In genomic region chr3:112391648-112392047, GRCh38 we compare ENCODE assay signal across 7 cellular contexts. TPM values are rescaled to one million over a fixed set of nuclear protein-coding genes. Genes with fewer than 3 reads are reported as not detected.
DNase-seq lines count a peak whose midpoint lies in the region; ATAC-seq and TF ChIP-seq lines count a peak whose summit lies in the region.

No MANE protein-coding gene starts in this region.

- H3K9me3 ChIP-seq in hepatocyte (ENCODE audit: low read depth): no peaks in the 10 kb centered on the region
- H3K9me3 ChIP-seq in Peyer's patch: no peaks in the 10 kb centered on the region

- H4K20me1 ChIP-seq in hepatocyte (ENCODE audit: insufficient read depth, poor library complexity, severe bottlenecking): no peaks in the 10 kb centered on the region

- no peak for TF ChIP-seq POLR2A in Peyer's patch (IDR thresholded peaks at IDR 0.05)

- H3K27ac ChIP-seq in hepatocyte (peak overlapping the region; percentile 93), Peyer's patch (peak overlapping the region in 2 of 4 donors; percentile 1 to 64)

- no peak overlapping the region for H3K4me3 Mint-ChIP-seq in activated B cell treated with CpG ODN at 0.5 μM for 24 hours
- H3K4me3 Mint-ChIP-seq in stimulated activated memory B cell treated with anti-CD40 and anti-IgM and Interleukin-4, amounts not matched to agents 10 μg/mL and 1 μg/mL and 100 μg/mL, for 72 hours: no peak overlapping the region

- H3K27me3 ChIP-seq in hepatocyte (no peaks in the 10 kb centered on the region), Peyer's patch (no peaks in the 10 kb centered on the region)

- DNase-seq in activated B cell treated with CpG ODN at 0.5 μM for 24 hours: no peak
- DNase-seq in hepatocyte (ENCODE audit: low spot score): no peak
- DNase-seq in stimulated activated CD4-positive, alpha-beta T cell treated with anti-CD3 and anti-CD28 coated beads, Interleukin-15, amount 100 ng/mL, for 24 hours: no peak
- DNase-seq in Peyer's patch: no peak

- H3K4me2 ChIP-seq in hepatocyte: peak overlapping the region; percentile 36

- H3K9me2 ChIP-seq in hepatocyte (replicated peaks; ENCODE audit: insufficient read depth): no peaks in the 10 kb centered on the region

- TF ChIP-seq CTCF in activated B cell treated with CpG ODN at 0.5 μM for 24 hours (IDR thresholded peaks at IDR 0.05) (no peak), hepatocyte (IDR thresholded peaks at IDR 0.05; ENCODE audit: poor library complexity) (no peak), Peyer's patch (IDR thresholded peaks at IDR 0.05) (no peak)

- no peak overlapping the region for H3K4me3 ChIP-seq in hepatocyte
- no peak overlapping the region for H3K4me3 ChIP-seq in Peyer's patch

- intact Hi-C loops in activated B cell treated with CpG ODN at 0.5 μM for 24 hours (cut with micrococcal nuclease): loop anchor here (2.0 to 5.0 kb wide), 3 partner anchors 13 to 36 kb away; no protein-coding TSS in a partner anchor

- H3K4me1 Mint-ChIP-seq in activated B cell treated with CpG ODN at 0.5 μM for 24 hours: peaks cover 42% of the 10 kb centered on the region
- peaks cover 25% of the 10 kb centered on the region for H3K4me1 Mint-ChIP-seq in stimulated activated memory B cell treated with anti-CD40 and anti-IgM and Interleukin-4, amounts not matched to agents 10 μg/mL and 1 μg/mL and 100 μg/mL, for 72 hours

- CTCF ChIA-PET in activated B cell treated with CpG ODN at 0.5 μM for 24 hours (lab: Charles Lee): no interaction called here

- H3K27ac Mint-ChIP-seq in activated B cell treated with CpG ODN at 0.5 μM for 24 hours: peak overlapping the region; percentile 78
- H3K27ac Mint-ChIP-seq in stimulated activated memory B cell treated with anti-CD40 and anti-IgM and Interleukin-4, amounts not matched to agents 10 μg/mL and 1 μg/mL and 100 μg/mL, for 72 hours: peak overlapping the region; percentile 51

- H2AFZ ChIP-seq in hepatocyte: peak overlapping the region; percentile 34

- peak; percentile 14 for ATAC-seq in HG02678 (IDR thresholded peaks at IDR 0.05; ENCODE audit: unreplicated experiment)
- peak; percentile 28 for ATAC-seq in activated B cell treated with CpG ODN at 0.5 μM for 24 hours (ENCODE audit: low read depth)
- ATAC-seq in stimulated activated memory B cell treated with anti-CD40 and anti-IgM and Interleukin-4, amounts not matched to agents 10 μg/mL and 1 μg/mL and 100 μg/mL, for 72 hours: no peak
- ATAC-seq in GM18873 (IDR thresholded peaks at IDR 0.05; ENCODE audit: low FRiP score, unreplicated experiment): no peak

- H3K9me3 Mint-ChIP-seq in activated B cell treated with CpG ODN at 0.5 μM for 24 hours: peaks cover 7% of the 10 kb centered on the region
- peaks cover 6% of the 10 kb centered on the region for H3K9me3 Mint-ChIP-seq in stimulated activated memory B cell treated with anti-CD40 and anti-IgM and Interleukin-4, amounts not matched to agents 10 μg/mL and 1 μg/mL and 100 μg/mL, for 72 hours

- H3K27me3 Mint-ChIP-seq in activated B cell treated with CpG ODN at 0.5 μM for 24 hours: no peaks in the 10 kb centered on the region
- no peaks in the 10 kb centered on the region for H3K27me3 Mint-ChIP-seq in stimulated activated memory B cell treated with anti-CD40 and anti-IgM and Interleukin-4, amounts not matched to agents 10 μg/mL and 1 μg/mL and 100 μg/mL, for 72 hours

- H3K79me2 ChIP-seq in hepatocyte: no peaks in the 10 kb centered on the region

- POLR2A ChIA-PET in activated B cell treated with CpG ODN at 0.5 μM for 24 hours (lab: Charles Lee): interaction anchor here (0.6 to 1.1 kb wide), 4 partner anchors 13 to 107 kb away, joined by 3 read pairs; no protein-coding TSS in a partner anchor

- no peaks in the 10 kb centered on the region for H3K36me3 Mint-ChIP-seq in activated B cell treated with CpG ODN at 0.5 μM for 24 hours (ENCODE audit: low read depth)
- H3K36me3 Mint-ChIP-seq in stimulated activated memory B cell treated with anti-CD40 and anti-IgM and Interleukin-4, amounts not matched to agents 10 μg/mL and 1 μg/mL and 100 μg/mL, for 72 hours: no peaks in the 10 kb centered on the region

- H3K4me1 ChIP-seq in hepatocyte (ENCODE audit: insufficient read depth) (peaks cover 21% of the 10 kb centered on the region), Peyer's patch (peaks cover 0 to 4% (median 0%) of the 10 kb centered on the region in 4 donors)

- H3K36me3 ChIP-seq in hepatocyte (replicated peaks; ENCODE audit: insufficient read depth, low read depth) (no peaks in the 10 kb centered on the region), Peyer's patch (no peaks in the 10 kb centered on the region)

- WGBS in hepatocyte (ENCODE audit: low lambda C conversion rate, missing lambda C conversion rate): 89% methylated on average over 3 of the region's 3 CpGs

RNA-seq across cellular contexts. Expression of gene CD200, which starts 58.7 kb away (rescaled TPM):
- 19.0 and 19.4 TPM in 2 replicates for total RNA-seq in activated B cell treated with CpG ODN at 0.5 μM for 24 hours
- total RNA-seq in hepatocyte: 6.7 and 12.6 TPM in 2 replicates
- polyA plus RNA-seq in hepatocyte: 14.2 and 16.8 TPM in 2 replicates
- 10 to 100 TPM in 1 of 4 donors, 1 to 10 TPM in 3; 3.7 to 15.4 (median 7.1) TPM for total RNA-seq in Peyer's patch

Comparison
In these comparisons a context has a peak if more than half of its experiments do, and no peak if none do; other contexts are left out.
1. ATAC-seq: peak in HG02678 (single experiment) and activated B cell treated with CpG ODN at 0.5 μM for 24 hours (single experiment); none in stimulated activated memory B cell treated with anti-CD40 and anti-IgM and Interleukin-4, amounts not matched to agents 10 μg/mL and 1 μg/mL and 100 μg/mL, for 72 hours (single experiment) and GM18873 (single experiment).